8 cellular contexts compared by ENCODE assay signal in the genomic region with DNA sequence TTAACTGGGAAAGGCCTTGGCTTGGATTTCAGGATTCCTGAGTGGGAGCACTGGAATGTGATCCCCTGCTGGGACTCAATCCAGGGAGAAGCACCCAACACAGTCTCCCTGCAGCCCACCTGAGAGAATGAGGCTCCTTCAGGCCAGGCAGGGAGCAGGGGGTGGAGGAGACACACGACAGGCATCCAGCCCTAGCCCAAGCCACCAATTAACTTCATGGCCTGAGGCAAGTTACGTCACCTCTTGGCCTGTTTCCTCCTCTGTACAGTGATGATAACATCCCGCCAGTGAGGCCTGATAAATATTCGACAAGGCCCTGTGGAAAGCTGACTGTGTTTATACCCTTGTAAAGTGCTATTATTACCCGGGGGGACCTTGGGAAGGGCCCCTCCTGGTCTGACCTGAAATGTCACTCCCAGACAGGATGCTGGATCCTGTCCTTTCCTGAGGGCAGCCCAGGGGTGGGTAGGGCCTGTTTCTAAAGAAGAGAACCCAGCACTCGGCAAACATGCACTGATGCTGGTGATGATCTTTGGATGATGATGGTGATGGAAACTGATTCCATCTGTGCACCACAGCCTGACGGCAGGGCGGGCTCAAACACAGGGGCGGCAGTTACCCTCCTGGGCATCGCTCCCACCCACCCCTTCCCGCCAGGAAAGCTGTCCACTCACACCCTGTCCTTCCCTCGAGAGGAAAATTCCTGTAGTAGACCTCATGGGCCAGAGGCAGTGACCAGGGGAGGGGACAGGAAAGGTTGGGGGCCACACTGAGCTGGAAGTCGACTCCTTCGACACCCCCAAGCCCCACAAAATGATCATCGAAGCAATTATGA. TPM values are rescaled to one million over a fixed set of nuclear protein-coding genes. Genes with fewer than 3 reads are reported as not detected.
DNase-seq lines count a peak whose midpoint lies in the region; ATAC-seq and TF ChIP-seq lines count a peak whose summit lies in the region.

No MANE protein-coding gene starts in this region.

- H3K27ac ChIP-seq in GM23338 (ENCODE audit: low read depth) (no peak overlapping the region), sigmoid colon (peak overlapping the region; percentile 14 to 53 (median 50))

- peak; percentile 37 for ATAC-seq in GM23338
- no peak for ATAC-seq in GM21825 (IDR thresholded peaks at IDR 0.05; ENCODE audit: unreplicated experiment)
- no peak for ATAC-seq in GM19324 (IDR thresholded peaks at IDR 0.05; ENCODE audit: low FRiP score, unreplicated experiment)
- no peak for ATAC-seq in naive thymus-derived CD8-positive, alpha-beta T cell

- intact Hi-C loops in sigmoid colon (cut with DNase I): no loop called here

- H3K9me2 ChIP-seq in GM23338 (ENCODE audit: insufficient read depth): no peaks in the 10 kb centered on the region

- no peak for TF ChIP-seq POLR2A in sigmoid colon (IDR thresholded peaks at IDR 0.05)

- H3K79me2 ChIP-seq in GM23338 (replicated peaks; ENCODE audit: insufficient read depth): no peaks in the 10 kb centered on the region

- H3K36me3 Mint-ChIP-seq in GM23338 (ENCODE audit: low read depth): peaks cover 10% of the 10 kb centered on the region
- peaks cover 0 to 24% (median under 1%) of the 10 kb centered on the region in 3 donors for H3K36me3 Mint-ChIP-seq in naive thymus-derived CD8-positive, alpha-beta T cell

- H3K4me3 Mint-ChIP-seq in GM23338: no peak overlapping the region
- H3K4me3 Mint-ChIP-seq in naive thymus-derived CD8-positive, alpha-beta T cell: no peak overlapping the region

- peaks cover 9% of the 10 kb centered on the region for H3K4me1 Mint-ChIP-seq in GM23338
- H3K4me1 Mint-ChIP-seq in naive thymus-derived CD8-positive, alpha-beta T cell: peaks cover 2 to 12% (median 4%) of the 10 kb centered on the region in 4 donors

- peaks cover 9% of the 10 kb centered on the region for H3K27me3 Mint-ChIP-seq in GM23338 (ENCODE audit: insufficient read depth, low read depth, poor library complexity)
- H3K27me3 Mint-ChIP-seq in naive thymus-derived CD8-positive, alpha-beta T cell: peaks cover 0 to 4% (median 3%) of the 10 kb centered on the region in 5 donors

- H3F3A ChIP-seq in GM23338 (replicated peaks; ENCODE audit: low read depth): no peaks in the 10 kb centered on the region

- no peak for DNase-seq in GM23338 (ENCODE audit: low spot score)
- peak; percentile 92 for DNase-seq in RPMI7951 (ENCODE audit: low read depth)
- DNase-seq in fibroblast of pulmonary artery (ENCODE audit: low read depth): peak; percentile 80
- DNase-seq in sigmoid colon: peak; percentile 74
- DNase-seq in cerebellum (ENCODE audit: low spot score): no peak
- DNase-seq in naive thymus-derived CD8-positive, alpha-beta T cell: no peak

- POLR2A ChIA-PET in naive thymus-derived CD8-positive, alpha-beta T cell (lab: Charles Lee): no interaction called here

- H3K4me3 ChIP-seq in GM23338 (no peak overlapping the region), fibroblast of pulmonary artery (replicated peaks; ENCODE audit: low read depth, low read length) (no peak overlapping the region), sigmoid colon (no peak overlapping the region)

- TF ChIP-seq CTCF in GM23338 (conservative IDR thresholded peaks at IDR 0.05; ENCODE audit: low read depth in 2 of 2) (no peak), fibroblast of pulmonary artery (IDR thresholded peaks at IDR 0.05; ENCODE audit: low read length, missing control alignments) (no peak), sigmoid colon (IDR thresholded peaks at IDR 0.05) (no peak)

- H4K20me1 ChIP-seq in GM23338 (replicated peaks; ENCODE audit: insufficient read depth): no peaks in the 10 kb centered on the region

- H3K9me3 Mint-ChIP-seq in GM23338: no peaks in the 10 kb centered on the region
- no peaks in the 10 kb centered on the region for H3K9me3 Mint-ChIP-seq in naive thymus-derived CD8-positive, alpha-beta T cell

- no peak overlapping the region for H3K4me2 ChIP-seq in GM23338

- no peak overlapping the region for H2AFZ ChIP-seq in GM23338

- H3K27me3 ChIP-seq in GM23338 (ENCODE audit: insufficient read depth) (no peaks in the 10 kb centered on the region), sigmoid colon (no peaks in the 10 kb centered on the region)

- no peak overlapping the region for H3K27ac Mint-ChIP-seq in GM23338
- peak overlapping the region in 1 of 10 donors; percentile 15 for H3K27ac Mint-ChIP-seq in naive thymus-derived CD8-positive, alpha-beta T cell

- no peak for TF ChIP-seq EP300 in sigmoid colon (IDR thresholded peaks at IDR 0.05)

- WGBS in sigmoid colon, 2 donors: 59 to 60% methylated on average over 15 of the region's 15 CpGs

- no peaks in the 10 kb centered on the region for H3K9me3 ChIP-seq in sigmoid colon

- no peaks in the 10 kb centered on the region for H3K4me1 ChIP-seq in GM23338 (ENCODE audit: insufficient read depth)
- peaks cover 0 to 10% (median 7%) of the 10 kb centered on the region in 4 donors for H3K4me1 ChIP-seq in sigmoid colon

- H3K36me3 ChIP-seq in GM23338 (ENCODE audit: insufficient read depth): no peaks in the 10 kb centered on the region; the same call in 1 of the 2 replicates
- H3K36me3 ChIP-seq in sigmoid colon: peaks cover 0 to 29% (median 15%) of the 10 kb centered on the region in 4 donors

TF ChIP-seq in GM23338, 12 proteins besides CTCF, POLR2A, EP300 and RAD21 (continues in another document):
- TF ChIP-seq EZH2phosphoT487 (IDR thresholded peaks at IDR 0.05; ENCODE audit: unreplicated experiment): no peak
- TF ChIP-seq JUNB (IDR thresholded peaks at IDR 0.05; ENCODE audit: unreplicated experiment): no peak

RNA-seq across cellular contexts. Expression of a gene that starts 12.4 kb away (rescaled TPM):
- 3.3 and 4.9 TPM in 2 replicates for total RNA-seq in GM23338 (2014; rRNA removed; shearing (Covaris generic))
- polyA plus RNA-seq in GM23338 (2016; fragmentation: Nextera tagmentation; extraction: Ambion mirVana): 1.3 and 2.0 TPM in 2 replicates
- 1.2 and 2.3 TPM in 2 replicates for total RNA-seq in RPMI7951 (2014; rRNA removed; shearing (Covaris generic))
- 1 to 10 TPM; 4.1 to 4.9 (median 4.7) TPM for total RNA-seq in sigmoid colon
- polyA plus RNA-seq in sigmoid colon: 1 to 10 TPM; 1.6 to 4.8 (median 3.3) TPM
- 5.2 TPM for total RNA-seq in cerebellum
- 1 to 10 TPM; 7.5 to 7.6 TPM for total RNA-seq in naive thymus-derived CD8-positive, alpha-beta T cell
- 1 to 10 TPM in 2 of 3 donors, under 1 TPM in 1; 0.91 to 2.8 (median 2.1) TPM for polyA plus RNA-seq in naive thymus-derived CD8-positive, alpha-beta T cell

RNA-seq across cellular contexts. Expression of a gene that starts 13.3 kb away (rescaled TPM):
- 0.66 and 0.89 TPM in 2 replicates for total RNA-seq in GM23338 (2014; rRNA removed; shearing (Covaris generic))
- polyA plus RNA-seq in GM23338 (2016; fragmentation: Nextera tagmentation; extraction: Ambion mirVana): 0.42 and 0.48 TPM in 2 replicates
- total RNA-seq in RPMI7951 (2014; rRNA removed; shearing (Covaris generic)): 0.12 and 0.88 TPM in 2 replicates
- total RNA-seq in sigmoid colon: 10 to 100 TPM in 1 of 4 donors, 1 to 10 TPM in 3; 2.0 to 13.8 (median 4.4) TPM
- 1 to 10 TPM in 1 of 3 donors, not detected in 2; 1.5 TPM for polyA plus RNA-seq in sigmoid colon
- total RNA-seq in cerebellum: 2.4 TPM
- total RNA-seq in naive thymus-derived CD8-positive, alpha-beta T cell: not detected
- polyA plus RNA-seq in naive thymus-derived CD8-positive, alpha-beta T cell: not detected

RNA-seq across cellular contexts. Expression of a gene that starts 20.1 kb away (rescaled TPM):
- total RNA-seq in GM23338 (2014; rRNA removed; shearing (Covaris generic)): not detected in 2 replicates
- not detected in 2 replicates for polyA plus RNA-seq in GM23338 (2016; fragmentation: Nextera tagmentation; extraction: Ambion mirVana)
- not detected in 2 replicates for total RNA-seq in RPMI7951 (2014; rRNA removed; shearing (Covaris generic))
- not detected for total RNA-seq in sigmoid colon
- polyA plus RNA-seq in sigmoid colon: 10 to 100 TPM in 1 of 3 donors, 1 to 10 TPM in 1, under 1 TPM in 1; 0.07 to 12.6 (median 9.2) TPM
- total RNA-seq in cerebellum: 0.36 TPM
- total RNA-seq in naive thymus-derived CD8-positive, alpha-beta T cell: not detected
- polyA plus RNA-seq in naive thymus-derived CD8-positive, alpha-beta T cell: not detected

RNA-seq across cellular contexts. Expression of a gene that starts 20.2 kb away (rescaled TPM):
- 180 and 195 TPM in 2 replicates for total RNA-seq in GM23338 (2014; rRNA removed; shearing (Covaris generic))
- polyA plus RNA-seq in GM23338 (2016; fragmentation: Nextera tagmentation; extraction: Ambion mirVana) (357 and 372 TPM in 2 replicates), sigmoid colon (100 to 1,000 TPM; 209 to 309 (median 254) TPM)
- 228 and 261 TPM in 2 replicates for total RNA-seq in RPMI7951 (2014; rRNA removed; shearing (Covaris generic))
- total RNA-seq in sigmoid colon (100 to 1,000 TPM; 116 to 154 (median 151) TPM), cerebellum (24.0 TPM)
- total RNA-seq in naive thymus-derived CD8-positive, alpha-beta T cell: 100 to 1,000 TPM; 134 to 135 TPM
- 100 to 1,000 TPM; 433 to 440 (median 433) TPM for polyA plus RNA-seq in naive thymus-derived CD8-positive, alpha-beta T cell

RNA-seq across cellular contexts. Expression of a gene that starts 31.9 kb away (rescaled TPM):
- total RNA-seq in GM23338 (2014; rRNA removed; shearing (Covaris generic)): 1.7 and 4.3 TPM in 2 replicates
- polyA plus RNA-seq in GM23338 (2016; fragmentation: Nextera tagmentation; extraction: Ambion mirVana) (1.1 and 1.3 TPM in 2 replicates), sigmoid colon (10 to 100 TPM; 28.2 to 40.9 (median 34.0) TPM)
- 11.7 and 11.8 TPM in 2 replicates for total RNA-seq in RPMI7951 (2014; rRNA removed; shearing (Covaris generic))
- total RNA-seq in sigmoid colon (10 to 100 TPM; 21.0 to 28.5 (median 24.2) TPM), cerebellum (1.9 TPM)
- 10 to 100 TPM in 1 of 2 experiments, 1 to 10 TPM in 1; 9.2 to 10.8 TPM for total RNA-seq in naive thymus-derived CD8-positive, alpha-beta T cell
- 1 to 10 TPM; 2.6 to 9.4 (median 6.1) TPM for polyA plus RNA-seq in naive thymus-derived CD8-positive, alpha-beta T cell

Comparison
In these comparisons a context has a peak if more than half of its experiments do, and no peak if none do; other contexts are left out.
1. DNase-seq: peak in RPMI7951 (single experiment), fibroblast of pulmonary artery (single experiment) and sigmoid colon (single experiment); none in GM23338 (single experiment), cerebellum (single experiment) and naive thymus-derived CD8-positive, alpha-beta T cell (0 of 10).